ENCODE assay signal across 1 cellular context in the genomic region with DNA sequence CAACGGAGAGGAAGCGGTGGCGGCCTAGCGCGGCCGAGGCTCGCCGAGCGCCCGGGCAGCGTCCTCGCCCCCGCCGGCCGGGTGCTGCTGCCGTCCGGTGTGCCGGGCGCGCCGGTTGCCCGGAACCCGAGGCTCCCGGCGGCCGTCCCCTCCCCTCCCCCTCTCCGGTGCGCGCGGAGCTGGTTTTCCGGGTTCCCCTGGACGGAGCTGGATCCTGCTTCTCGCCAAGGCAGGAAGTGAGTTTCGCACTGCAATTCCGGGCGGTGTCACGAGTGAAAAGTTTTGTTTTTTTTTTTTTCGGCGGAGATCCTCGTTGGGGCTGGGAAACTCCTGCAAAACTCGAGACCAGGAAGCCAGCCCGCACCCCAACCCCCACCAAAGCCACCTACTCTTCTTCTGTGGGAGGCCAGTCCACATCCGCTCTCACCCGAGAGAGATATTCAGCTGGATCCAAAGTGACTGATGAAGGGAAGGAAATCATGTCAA.
TF ChIP-seq lines count a peak whose summit lies in the region.

Gene ERBIN, plus strand, starts transcription at position 300 of the 486 bp plus-strand sequence. CDS start 66,144 bp downstream, outside the sequence.

TF ChIP-seq in SK-N-SH, 30 proteins besides CTCF, POLR2A, EP300 and RAD21 (continued from another document):
- 0 out of 2 replicates have a peak, but pooled peaks have one; percentile 11 for TF ChIP-seq TEAD4 (IDR thresholded peaks at IDR 0.05; ENCODE audit: borderline replicate concordance, insufficient read depth)
- 0 out of 2 replicates have a peak, but pooled peaks have one; percentile 1 for TF ChIP-seq REST (IDR thresholded peaks at IDR 0.05; ENCODE audit: low read depth, low read length)
- TF ChIP-seq GATA2 (CRISPR knock-in tag; IDR thresholded peaks at IDR 0.05) = no peak
- TF ChIP-seq ELF1 (IDR thresholded peaks at IDR 0.05) = peak; percentile 84
- TF ChIP-seq POLR2AphosphoS5 (IDR thresholded peaks at IDR 0.05; ENCODE audit: low read depth, low read length) = no peak; the same call in 1 of the 2 replicates
- TF ChIP-seq NFIC (IDR thresholded peaks at IDR 0.05; ENCODE audit: borderline replicate concordance) = no peak
- no peak for TF ChIP-seq JUND (IDR thresholded peaks at IDR 0.05)
- TF ChIP-seq, protein P1, sequence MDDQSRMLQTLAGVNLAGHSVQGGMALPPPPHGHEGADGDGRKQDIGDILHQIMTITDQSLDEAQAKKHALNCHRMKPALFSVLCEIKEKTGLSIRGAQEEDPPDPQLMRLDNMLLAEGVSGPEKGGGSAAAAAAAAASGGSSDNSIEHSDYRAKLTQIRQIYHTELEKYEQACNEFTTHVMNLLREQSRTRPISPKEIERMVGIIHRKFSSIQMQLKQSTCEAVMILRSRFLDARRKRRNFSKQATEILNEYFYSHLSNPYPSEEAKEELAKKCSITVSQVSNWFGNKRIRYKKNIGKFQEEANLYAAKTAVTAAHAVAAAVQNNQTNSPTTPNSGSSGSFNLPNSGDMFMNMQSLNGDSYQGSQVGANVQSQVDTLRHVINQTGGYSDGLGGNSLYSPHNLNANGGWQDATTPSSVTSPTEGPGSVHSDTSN (IDR thresholded peaks at IDR 0.05) = no peak
- no peak for TF ChIP-seq RFX5 (IDR thresholded peaks at IDR 0.05; ENCODE audit: low read length)
- peak; percentile 50 for TF ChIP-seq CHD2 (IDR thresholded peaks at IDR 0.05; ENCODE audit: low read length, partially characterized antibody)
- TF ChIP-seq TAF1 (IDR thresholded peaks at IDR 0.05; ENCODE audit: borderline replicate concordance, low read depth, low read length) = peak; percentile 55
- TF ChIP-seq GABPA (IDR thresholded peaks at IDR 0.05; ENCODE audit: low read depth) = peak; percentile 53
